ENCODE assay signal across 8 cellular contexts in genomic region chr22:20549232-20549841, GRCh38. TPM values are rescaled to one million over a fixed set of nuclear protein-coding genes. Genes with fewer than 3 reads are reported as not detected.
DNase-seq lines count a peak whose midpoint lies in the region; ATAC-seq, FAIRE-seq and TF ChIP-seq lines count a peak whose summit lies in the region.

No MANE protein-coding gene starts in this region.

- H3K9me3 ChIP-seq in BLaER1 (no peaks in the 10 kb centered on the region), GM12878 (replicated peaks; ENCODE audit: control insufficient read depth, insufficient read depth, low read length) (no peaks in the 10 kb centered on the region), mucosa of rectum (ENCODE audit: control insufficient read depth in 2 of 2, low read length in 2 of 2) (no peaks in the 10 kb centered on the region), upper lobe of right lung (no peaks in the 10 kb centered on the region)

- H3K36me3 ChIP-seq in BLaER1 = peaks cover 64% of the 10 kb centered on the region
- peaks cover 28 to 34% of the 10 kb centered on the region in 2 experiments for H3K36me3 ChIP-seq in GM12878 (ENCODE audit: control insufficient read depth in 2 of 2, insufficient read depth in 2 of 2, low read length in 1 of 2)
- peaks cover 9 to 32% of the 10 kb centered on the region in 2 donors for H3K36me3 ChIP-seq in mucosa of rectum (ENCODE audit: control insufficient read depth in 2 of 2, insufficient read depth in 2 of 2, low read length in 2 of 2)
- H3K36me3 ChIP-seq in upper lobe of right lung = peaks cover 27% of the 10 kb centered on the region

- BruUV-seq in GM12878 (replicated peaks; lab: Mats Ljungman, UMichigan) = no TSS peak

- TF ChIP-seq EP300 in GM12878 (IDR thresholded peaks at IDR 0.05; ENCODE audit: borderline replicate concordance in 1 of 2, control insufficient read depth in 1 of 2, low read depth in 2 of 2, low read length in 2 of 2) = no peak

- DNase-seq in RPMI7951 (ENCODE audit: low read depth) (peak; percentile 64), GM12878 (ENCODE audit: low read depth, low spot score) (no peak), upper lobe of right lung (no peak), erythroblast (lab: John Stamatoyannopoulos, UW) (no peak)

- WGBS in GM12878 (ENCODE audit: insufficient coverage, insufficient replicate concordance, low lambda C conversion rate, missing lambda C conversion rate) = 64% methylated on average over 7 of the region's 7 CpGs

- no peak for FAIRE-seq in GM12878 (lab: Jason Lieb, UNC)

- in situ Hi-C loops in GM12878 (cut with MboI) = no loop called here

- CTCF ChIA-PET in GM12878 (lab: Yijun Ruan, JAX) = interaction anchor here (1.1 to 2.0 kb wide), 4 partner anchors 16 to 131 kb away, joined by 3 to 11 read pairs (median 4); no protein-coding TSS in a partner anchor

- ATAC-seq in GM12878 (peak; percentile 48), upper lobe of right lung (peak; percentile 4), HG03571 (IDR thresholded peaks at IDR 0.05; ENCODE audit: unreplicated experiment) (no peak), GM18505 (IDR thresholded peaks at IDR 0.05; ENCODE audit: unreplicated experiment) (no peak)

- H3K79me2 ChIP-seq in GM12878 (ENCODE audit: control insufficient read depth, insufficient read depth, low read length) = peaks cover 23% of the 10 kb centered on the region

- H3K9ac ChIP-seq in BLaER1 (no peak overlapping the region), GM12878 (ENCODE audit: control insufficient read depth, insufficient read depth, low read length) (no peak overlapping the region), mucosa of rectum (ENCODE audit: low read depth in 1 of 2, low read length in 2 of 2) (peak overlapping the region in 1 of 2 donors; percentile 9)

- no peak overlapping the region for H3K27ac ChIP-seq in BLaER1
- H3K27ac ChIP-seq in GM12878 (ENCODE audit: control insufficient read depth, insufficient read depth) = no peak overlapping the region
- peak overlapping the region; percentile 3 to 84 for H3K27ac ChIP-seq in mucosa of rectum (ENCODE audit: low read depth in 2 of 2, low read length in 2 of 2)
- H3K27ac ChIP-seq in upper lobe of right lung = peak overlapping the region; percentile 86

- RAD21 ChIA-PET in GM12878 (lab: Charles Lee; ENCODE audit: unreplicated experiment) = no interaction called here

- H3K4me2 ChIP-seq in BLaER1 (peak overlapping the region; percentile 54), GM12878 (ENCODE audit: control insufficient read depth, insufficient read depth) (no peak overlapping the region)

- H2AFZ ChIP-seq in GM12878 (ENCODE audit: control insufficient read depth, low read depth, low read length) = no peak overlapping the region

- TF ChIP-seq POLR2A in GM12878 (IDR thresholded peaks at IDR 0.05; ENCODE audit: low read depth, low read length) (no peak), erythroblast (IDR thresholded peaks at IDR 0.05; ENCODE audit: low read length) (no peak), GM18505 (IDR thresholded peaks at IDR 0.05; ENCODE audit: borderline replicate concordance, extremely low read depth, insufficient read depth, insufficient read length) (no peak)

- SMC1A ChIA-PET in GM12878 (lab: Charles Lee; ENCODE audit: uncharacterized antibody, unreplicated experiment) = no interaction called here

- no peak overlapping the region for H3K4me3 ChIP-seq in BLaER1
- no peak overlapping the region for H3K4me3 ChIP-seq in GM12878
- no peak overlapping the region for H3K4me3 ChIP-seq in mucosa of rectum (ENCODE audit: low read length in 2 of 2)
- no peak overlapping the region for H3K4me3 ChIP-seq in upper lobe of right lung

- TF ChIP-seq RAD21 in GM12878 (IDR thresholded peaks at IDR 0.05; ENCODE audit: insufficient read depth, low read depth, low read length) = no peak

- H3K27me3 ChIP-seq in BLaER1 (no peaks in the 10 kb centered on the region), GM12878 (replicated peaks in 1 of 2; ENCODE audit: control insufficient read depth in 2 of 2, insufficient read depth in 2 of 2, low read length in 1 of 2) (no peaks in the 10 kb centered on the region), mucosa of rectum (ENCODE audit: control insufficient read depth in 2 of 2, insufficient read depth in 2 of 2, low read length in 2 of 2) (no peaks in the 10 kb centered on the region), upper lobe of right lung (no peaks in the 10 kb centered on the region)

- peaks cover 100% of the 10 kb centered on the region for H4K20me1 ChIP-seq in BLaER1
- peaks cover 10% of the 10 kb centered on the region; the same call in 1 of the 2 replicates for H4K20me1 ChIP-seq in GM12878 (ENCODE audit: control insufficient read depth, insufficient read depth)

- intact Hi-C loops in GM12878 (cut with micrococcal nuclease; ENCODE audit: unreplicated experiment) (no loop called here), upper lobe of right lung (cut with DNase I) (no loop called here)

- POLR2A ChIA-PET in GM12878 (lab: Charles Lee) = no interaction called here

- no peak for TF ChIP-seq CTCF in GM12878 (IDR thresholded peaks at IDR 0.05 in 2 of 3, conservative IDR thresholded peaks at IDR 0.05 in 1 of 3; ENCODE audit: control insufficient read depth in 2 of 3, extremely low read depth in 1 of 3, insufficient read depth in 1 of 3, low read depth in 3 of 3, low read length in 3 of 3)
- no peak for TF ChIP-seq CTCF in upper lobe of right lung (IDR thresholded peaks at IDR 0.05)

- H3K4me1 ChIP-seq in BLaER1 = peaks cover 81% of the 10 kb centered on the region
- H3K4me1 ChIP-seq in GM12878 (ENCODE audit: control insufficient read depth, insufficient read depth, low read length) = peaks cover 24% of the 10 kb centered on the region
- peaks cover 37 to 40% of the 10 kb centered on the region in 2 donors for H3K4me1 ChIP-seq in mucosa of rectum (ENCODE audit: control insufficient read depth in 2 of 2, insufficient read depth in 2 of 2, low read length in 2 of 2)
- H3K4me1 ChIP-seq in upper lobe of right lung = peaks cover 53% of the 10 kb centered on the region

TF ChIP-seq in GM12878, 131 proteins besides CTCF, POLR2A, EP300 and RAD21 (continues in another document):
- TF ChIP-seq PBX3 (IDR thresholded peaks at IDR 0.05; ENCODE audit: insufficient replicate concordance, low read depth, low read length) (no peak), NRF1 (conservative IDR thresholded peaks at IDR 0.05; ENCODE audit: low read depth, low read length) (no peak), RCOR1 (conservative IDR thresholded peaks at IDR 0.05; ENCODE audit: low read depth, low read length) (no peak), IKZF2 (IDR thresholded peaks at IDR 0.05) (no peak)

RNA-seq across cellular contexts. Expression of gene MED15, which starts 41.9 kb away (rescaled TPM):
- 19.5 and 26.9 TPM in 2 replicates for total RNA-seq in RPMI7951 (2014; rRNA removed; shearing (Covaris generic))
- 196 and 212 TPM in 2 replicates for total RNA-seq in GM12878 (2013; cell fraction: nucleolus; rRNA removed)
- total RNA-seq in GM12878 (2014; rRNA removed) = 27.6 and 34.7 TPM in 2 replicates
- 16.4 and 16.9 TPM in 2 replicates for total RNA-seq in GM12878 (2014; rRNA removed; fragmentation: Illumina TruSeq; extraction: Trizol)
- total RNA-seq in GM12878 (2021) = 75.2 and 75.8 TPM in 2 replicates
- 18.8 TPM for polyA plus RNA-seq in GM12878 (2011; ENCODE audit: low read depth)
- 12.1 and 23.8 TPM in 2 replicates for polyA plus RNA-seq in GM12878 (2011; rRNA removed)
- 26.3 and 35.1 TPM in 2 replicates for polyA plus RNA-seq in GM12878 (2011; cell fraction: cytosol; rRNA removed)
- 206 and 271 TPM in 2 replicates for polyA plus RNA-seq in GM12878 (2011; cell fraction: nucleus; rRNA removed)
- polyA plus RNA-seq in GM12878 (2012) = 54.9 and 56.3 TPM in 2 replicates
- 5.3 and 17.5 TPM in 2 replicates for polyA plus RNA-seq in GM12878 (2014; fragmentation: Illumina TruSeq; extraction: Trizol)
- polyA plus RNA-seq in GM12878 (2014; fragmentation: Nextera tagmentation; extraction: Ambion mirVana) = 1 to 10 TPM; 1.4 to 2.8 TPM
- polyA plus RNA-seq in GM12878 (2014; rRNA removed) = 44.5 and 54.6 TPM in 2 replicates
- 10 to 100 TPM; 29.9 to 37.0 TPM for polyA plus RNA-seq in GM12878 (2016; fragmentation: Nextera tagmentation; extraction: Ambion mirVana)
- polyA minus RNA-seq in GM12878 (2011; rRNA and poly(A)+ RNA removed) = 41.5 and 85.4 TPM in 2 replicates
- polyA minus RNA-seq in GM12878 (2011; cell fraction: cytosol; rRNA and poly(A)+ RNA removed) = 38.4 and 62.0 TPM in 2 replicates
- polyA minus RNA-seq in GM12878 (2011; cell fraction: nucleus; rRNA and poly(A)+ RNA removed) = 106 and 179 TPM in 2 replicates
- total RNA-seq in upper lobe of right lung = 96.9 TPM

RNA-seq across cellular contexts. Expression of gene KLHL22, which starts 53.7 kb away (rescaled TPM):
- 7.0 and 7.4 TPM in 2 replicates for total RNA-seq in RPMI7951 (2014; rRNA removed; shearing (Covaris generic))
- total RNA-seq in GM12878 (2013; cell fraction: nucleolus; rRNA removed) = 70.8 and 75.2 TPM in 2 replicates
- total RNA-seq in GM12878 (2014; rRNA removed) (20.5 and 22.1 TPM in 2 replicates), GM12878 (2014; rRNA removed; fragmentation: Illumina TruSeq; extraction: Trizol) (11.6 and 12.3 TPM in 2 replicates), GM12878 (2021) (18.1 and 21.1 TPM in 2 replicates), upper lobe of right lung (23.3 TPM)
- 5.7 TPM for polyA plus RNA-seq in GM12878 (2011; ENCODE audit: low read depth)
- polyA plus RNA-seq in GM12878 (2011; rRNA removed) (9.4 and 14.3 TPM in 2 replicates), GM12878 (2014; fragmentation: Illumina TruSeq; extraction: Trizol) (13.5 and 14.0 TPM in 2 replicates), GM12878 (2014; fragmentation: Nextera tagmentation; extraction: Ambion mirVana) (under 1 TPM; 0.06 to 0.71 TPM), GM12878 (2014; rRNA removed) (19.9 and 21.9 TPM in 2 replicates), GM12878 (2016; fragmentation: Nextera tagmentation; extraction: Ambion mirVana) (10 to 100 TPM; 12.0 to 16.1 TPM)
- 13.5 and 18.9 TPM in 2 replicates for polyA plus RNA-seq in GM12878 (2011; cell fraction: cytosol; rRNA removed)
- polyA plus RNA-seq in GM12878 (2011; cell fraction: nucleus; rRNA removed) = 32.9 and 38.9 TPM in 2 replicates
- 8.9 and 11.3 TPM in 2 replicates for polyA plus RNA-seq in GM12878 (2012)
- 25.9 and 26.5 TPM in 2 replicates for polyA minus RNA-seq in GM12878 (2011; rRNA and poly(A)+ RNA removed)
- polyA minus RNA-seq in GM12878 (2011; cell fraction: cytosol; rRNA and poly(A)+ RNA removed) = 5.4 and 6.7 TPM in 2 replicates
- polyA minus RNA-seq in GM12878 (2011; cell fraction: nucleus; rRNA and poly(A)+ RNA removed) = 14.5 and 29.1 TPM in 2 replicates

Comparison
In these comparisons a context has a peak if more than half of its experiments do, and no peak if none do; other contexts are left out.
1. H3K27ac ChIP-seq: peak in mucosa of rectum (2 of 2) and upper lobe of right lung (single experiment); none in BLaER1 (single experiment) and GM12878 (single experiment).
2. ATAC-seq: peak in GM12878 (single experiment) and upper lobe of right lung (single experiment); none in HG03571 (single experiment) and GM18505 (single experiment).